In genomic region chr9:69190086-69190865, GRCh38 we compare ENCODE assay signal across 1 cellular context.
TF ChIP-seq lines count a peak whose summit lies in the region.

No MANE protein-coding gene starts in this region.

TF ChIP-seq in HepG2, 621 proteins besides CTCF, POLR2A, EP300 and RAD21 (continued from another document and continues in another):
- TF ChIP-seq, protein P1, sequence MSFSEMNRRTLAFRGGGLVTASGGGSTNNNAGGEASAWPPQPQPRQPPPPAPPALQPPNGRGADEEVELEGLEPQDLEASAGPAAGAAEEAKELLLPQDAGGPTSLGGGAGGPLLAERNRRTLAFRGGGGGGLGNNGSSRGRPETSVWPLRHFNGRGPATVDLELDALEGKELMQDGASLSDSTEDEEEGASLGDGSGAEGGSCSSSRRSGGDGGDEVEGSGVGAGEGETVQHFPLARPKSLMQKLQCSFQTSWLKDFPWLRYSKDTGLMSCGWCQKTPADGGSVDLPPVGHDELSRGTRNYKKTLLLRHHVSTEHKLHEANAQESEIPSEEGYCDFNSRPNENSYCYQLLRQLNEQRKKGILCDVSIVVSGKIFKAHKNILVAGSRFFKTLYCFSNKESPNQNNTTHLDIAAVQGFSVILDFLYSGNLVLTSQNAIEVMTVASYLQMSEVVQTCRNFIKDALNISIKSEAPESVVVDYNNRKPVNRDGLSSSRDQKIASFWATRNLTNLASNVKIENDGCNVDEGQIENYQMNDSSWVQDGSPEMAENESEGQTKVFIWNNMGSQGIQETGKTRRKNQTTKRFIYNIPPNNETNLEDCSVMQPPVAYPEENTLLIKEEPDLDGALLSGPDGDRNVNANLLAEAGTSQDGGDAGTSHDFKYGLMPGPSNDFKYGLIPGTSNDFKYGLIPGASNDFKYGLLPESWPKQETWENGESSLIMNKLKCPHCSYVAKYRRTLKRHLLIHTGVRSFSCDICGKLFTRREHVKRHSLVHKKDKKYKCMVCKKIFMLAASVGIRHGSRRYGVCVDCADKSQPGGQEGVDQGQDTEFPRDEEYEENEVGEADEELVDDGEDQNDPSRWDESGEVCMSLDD (CRISPR knock-in tag; IDR thresholded peaks at IDR 0.05; ENCODE audit: borderline replicate concordance), result no peak
- TF ChIP-seq CBX1 (IDR thresholded peaks at IDR 0.05; ENCODE audit: low read depth) (no peak), KLF11 (CRISPR knock-in tag; IDR thresholded peaks at IDR 0.05) (no peak), ZNF350 (CRISPR knock-in tag; IDR thresholded peaks at IDR 0.05; ENCODE audit: borderline replicate concordance, low read depth) (no peak), ZNF567 (CRISPR knock-in tag; IDR thresholded peaks at IDR 0.05; ENCODE audit: borderline replicate concordance) (no peak), HMG20B (CRISPR knock-in tag; conservative IDR thresholded peaks at IDR 0.05) (peak; percentile 95), PCBP2 (optimal IDR thresholded peaks at IDR 0.05; ENCODE audit: low read depth, low read length, poor library complexity, severe bottlenecking) (no peak), ELK4 (CRISPR knock-in tag; IDR thresholded peaks at IDR 0.05; ENCODE audit: borderline replicate concordance) (no peak), ZNF615 (CRISPR knock-in tag; IDR thresholded peaks at IDR 0.05; ENCODE audit: borderline replicate concordance) (no peak), SMAD1 (CRISPR knock-in tag; IDR thresholded peaks at IDR 0.05; ENCODE audit: borderline replicate concordance, low read depth) (no peak), ZIK1 (CRISPR knock-in tag; IDR thresholded peaks at IDR 0.05; ENCODE audit: borderline replicate concordance, low read depth) (no peak), ZNF619 (CRISPR knock-in tag; IDR thresholded peaks at IDR 0.05) (no peak), ZNF44 (CRISPR knock-in tag; IDR thresholded peaks at IDR 0.05) (no peak), LRRFIP1 (CRISPR knock-in tag; conservative IDR thresholded peaks at IDR 0.05) (no peak), ZMAT3 (CRISPR knock-in tag; conservative IDR thresholded peaks at IDR 0.05) (no peak), ZMYM4 (CRISPR knock-in tag; IDR thresholded peaks at IDR 0.05) (no peak; the same call in 1 of the 2 replicates), SOX13 (IDR thresholded peaks at IDR 0.05) (no peak; the same call in 1 of the 2 replicates), SOX13 (CRISPR knock-in tag; conservative IDR thresholded peaks at IDR 0.05 in 1 of 2, IDR thresholded peaks at IDR 0.05 in 1 of 2) (peak in 1 of 2 experiments; percentile 95; a peak in 2 of 4 replicates), HOXA5 (CRISPR knock-in tag; IDR thresholded peaks at IDR 0.05) (no peak), GTF2F1 (IDR thresholded peaks at IDR 0.05; ENCODE audit: low read length) (no peak), ZBTB40 (IDR thresholded peaks at IDR 0.05) (no peak), ZBTB40 (CRISPR knock-in tag; IDR thresholded peaks at IDR 0.05) (no peak), ZNF879 (CRISPR knock-in tag; IDR thresholded peaks at IDR 0.05) (no peak), PHB2 (IDR thresholded peaks at IDR 0.05; ENCODE audit: partially characterized antibody) (no peak), NFKBIZ (CRISPR knock-in tag; IDR thresholded peaks at IDR 0.05) (peak; percentile 78; the same call in 1 of the 2 replicates), MLLT10 (CRISPR knock-in tag; IDR thresholded peaks at IDR 0.05) (no peak), RBM22 (optimal IDR thresholded peaks at IDR 0.05; ENCODE audit: low read length) (no peak), ELF1 (CRISPR knock-in tag; IDR thresholded peaks at IDR 0.05) (no peak)
- TF ChIP-seq, protein P2, sequence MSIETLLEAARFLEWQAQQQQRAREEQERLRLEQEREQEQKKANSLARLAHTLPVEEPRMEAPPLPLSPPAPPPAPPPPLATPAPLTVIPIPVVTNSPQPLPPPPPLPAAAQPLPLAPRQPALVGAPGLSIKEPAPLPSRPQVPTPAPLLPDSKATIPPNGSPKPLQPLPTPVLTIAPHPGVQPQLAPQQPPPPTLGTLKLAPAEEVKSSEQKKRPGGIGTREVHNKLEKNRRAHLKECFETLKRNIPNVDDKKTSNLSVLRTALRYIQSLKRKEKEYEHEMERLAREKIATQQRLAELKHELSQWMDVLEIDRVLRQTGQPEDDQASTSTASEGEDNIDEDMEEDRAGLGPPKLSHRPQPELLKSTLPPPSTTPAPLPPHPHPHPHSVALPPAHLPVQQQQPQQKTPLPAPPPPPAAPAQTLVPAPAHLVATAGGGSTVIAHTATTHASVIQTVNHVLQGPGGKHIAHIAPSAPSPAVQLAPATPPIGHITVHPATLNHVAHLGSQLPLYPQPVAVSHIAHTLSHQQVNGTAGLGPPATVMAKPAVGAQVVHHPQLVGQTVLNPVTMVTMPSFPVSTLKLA (IDR thresholded peaks at IDR 0.05), result no peak
- TF ChIP-seq, protein P3, sequence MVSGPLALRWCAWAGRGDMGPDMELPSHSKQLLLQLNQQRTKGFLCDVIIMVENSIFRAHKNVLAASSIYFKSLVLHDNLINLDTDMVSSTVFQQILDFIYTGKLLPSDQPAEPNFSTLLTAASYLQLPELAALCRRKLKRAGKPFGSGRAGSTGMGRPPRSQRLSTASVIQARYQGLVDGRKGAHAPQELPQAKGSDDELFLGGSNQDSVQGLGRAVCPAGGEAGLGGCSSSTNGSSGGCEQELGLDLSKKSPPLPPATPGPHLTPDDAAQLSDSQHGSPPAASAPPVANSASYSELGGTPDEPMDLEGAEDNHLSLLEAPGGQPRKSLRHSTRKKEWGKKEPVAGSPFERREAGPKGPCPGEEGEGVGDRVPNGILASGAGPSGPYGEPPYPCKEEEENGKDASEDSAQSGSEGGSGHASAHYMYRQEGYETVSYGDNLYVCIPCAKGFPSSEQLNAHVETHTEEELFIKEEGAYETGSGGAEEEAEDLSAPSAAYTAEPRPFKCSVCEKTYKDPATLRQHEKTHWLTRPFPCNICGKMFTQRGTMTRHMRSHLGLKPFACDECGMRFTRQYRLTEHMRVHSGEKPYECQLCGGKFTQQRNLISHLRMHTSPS (CRISPR knock-in tag; IDR thresholded peaks at IDR 0.05; ENCODE audit: low read depth), result no peak
